11 cellular contexts compared by ENCODE assay signal in the genomic region with DNA sequence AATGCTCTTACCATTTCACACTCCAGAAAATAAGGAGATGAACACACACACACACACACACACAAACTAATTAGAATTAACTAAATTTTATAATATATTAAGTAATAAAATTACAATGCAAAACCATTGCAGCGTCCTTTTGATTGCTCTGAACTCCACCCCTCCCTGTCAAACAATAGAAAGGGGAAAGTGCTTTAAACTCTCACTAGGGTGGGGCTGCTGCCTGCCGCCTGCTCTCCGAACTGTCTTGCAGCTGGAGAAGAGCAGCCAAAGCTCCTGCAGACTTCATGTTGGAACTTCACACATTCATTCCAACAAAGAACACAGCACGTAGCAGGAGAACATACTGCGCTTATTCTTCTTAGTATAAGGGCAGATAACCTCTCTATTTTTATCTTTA.
DNase-seq lines count a peak whose midpoint lies in the region; ATAC-seq, FAIRE-seq and TF ChIP-seq lines count a peak whose summit lies in the region.
"Had no signal": no experiment of that assay in that cellular context is flagged by ENCODE, and none has a peak within 500 bp of the region (broad histone marks: within the 10 kb centered on the region; RNA-seq: fewer than 3 reads in every experiment).

No MANE protein-coding gene starts in this region.

- H3K9me3 ChIP-seq in GM12878 (replicated peaks; ENCODE audit: control insufficient read depth, insufficient read depth, low read length) = no peaks in the 10 kb centered on the region
- no peaks in the 10 kb centered on the region for H3K9me3 ChIP-seq in neuronal stem cell (replicated peaks in 1 of 2; ENCODE audit: control insufficient read depth in 2 of 2, insufficient read depth in 1 of 2, low read depth in 1 of 2, low read length in 2 of 2)

- peak overlapping the region; percentile 38; the same call in 1 of the 2 replicates for H3K27ac ChIP-seq in GM12878 (ENCODE audit: control insufficient read depth, insufficient read depth)
- H3K27ac ChIP-seq in neuronal stem cell (replicated peaks; ENCODE audit: low read length) = no peak overlapping the region

- no peak overlapping the region for H2BK15ac ChIP-seq in neuronal stem cell (ENCODE audit: low read length)

- H4K8ac ChIP-seq in neuronal stem cell (ENCODE audit: low read depth, low read length) = no peak overlapping the region

- no peak overlapping the region for H3K14ac ChIP-seq in neuronal stem cell (ENCODE audit: low read length)

- H4K20me1 ChIP-seq in GM12878 (ENCODE audit: control insufficient read depth, insufficient read depth) = no peaks in the 10 kb centered on the region

- H3K18ac ChIP-seq in neuronal stem cell (ENCODE audit: low read length) = no peak overlapping the region

- H3K27me3 Mint-ChIP-seq in MCF 10A (ENCODE audit: insufficient read depth, unreplicated experiment) = no peaks in the 10 kb centered on the region

- CTCF ChIA-PET in GM10248 (lab: Yijun Ruan, JAX) (interaction anchor here (1.1 to 1.4 kb wide), 4 partner anchors 22 to 289 kb away, joined by 3 to 4 read pairs (median 4); no protein-coding TSS in a partner anchor), GM12878 (lab: Yijun Ruan, JAX) (interaction anchor here (0.8 to 4.9 kb wide), 17 partner anchors 12 to 291 kb away, joined by 3 to 47 read pairs (median 4); no protein-coding TSS in a partner anchor), MCF 10A (lab: Yijun Ruan, JAX) (interaction anchor here (0.8 to 1.6 kb wide), 3 partner anchors 8 to 190 kb away, joined by 3 to 5 read pairs (median 3); no protein-coding TSS in a partner anchor)

- H2BK5ac ChIP-seq in neuronal stem cell (ENCODE audit: low read length) = no peak overlapping the region

- no peaks in the 10 kb centered on the region for H3K79me1 ChIP-seq in neuronal stem cell (ENCODE audit: low read depth, low read length)

- H3K27ac Mint-ChIP-seq in MCF 10A (ENCODE audit: low read depth, unreplicated experiment) = no peak overlapping the region

- intact Hi-C loops in GM12878 (cut with micrococcal nuclease; ENCODE audit: unreplicated experiment) = loop anchor here (1.0 to 5.0 kb wide), 4 partner anchors 20 to 102 kb away; no protein-coding TSS in a partner anchor
- intact Hi-C loops in MCF 10A (cut with micrococcal nuclease) = no loop called here

- H3K79me2 ChIP-seq in GM12878 (ENCODE audit: control insufficient read depth, insufficient read depth, low read length) = no peaks in the 10 kb centered on the region

- H3K4me1 Mint-ChIP-seq in MCF 10A (ENCODE audit: insufficient read depth, unreplicated experiment) = peaks cover 56% of the 10 kb centered on the region

- H3K4me3 ChIP-seq in GM12878 = no peak overlapping the region
- no peak overlapping the region for H3K4me3 ChIP-seq in neuronal stem cell (ENCODE audit: low read length in 2 of 2)

- no peak overlapping the region for H3K4me3 Mint-ChIP-seq in MCF 10A (ENCODE audit: unreplicated experiment)
- H3K4me3 Mint-ChIP-seq: neural crest cell had no signal

- RAD21 ChIA-PET in GM12878 (lab: Charles Lee; ENCODE audit: unreplicated experiment) = interaction anchor here (0.7 to 3.7 kb wide), 20 partner anchors 9 to 310 kb away, joined by 3 to 53 read pairs (median 4); no protein-coding TSS in a partner anchor

- no peak overlapping the region for H2AK5ac ChIP-seq in neuronal stem cell (ENCODE audit: low read depth, low read length)

- TF ChIP-seq POLR2A in GM12878 (IDR thresholded peaks at IDR 0.05; ENCODE audit: low read depth, low read length) (no peak), GM12892 (IDR thresholded peaks at IDR 0.05; ENCODE audit: low read depth, low read length) (no peak)

- peak; percentile 31 for DNase-seq in GM10248 (ENCODE audit: extremely low spot score)
- DNase-seq in GM12878 (ENCODE audit: low read depth, low spot score) = no peak
- DNase-seq in neuronal stem cell (ENCODE audit: low spot score) = no peak
- no peak for DNase-seq in GM12892 (ENCODE audit: insufficient read length)
- DNase-seq in retina = no peak
- no peak for DNase-seq in MCF 10A (ENCODE audit: unreplicated experiment)
- DNase-seq: stimulated activated CD4-positive, alpha-beta T cell treated with anti-CD3 and anti-CD28 coated beads, Interleukin-2, amount 100 ng/mL, for 48 hours had no signal

- POLR2A ChIA-PET in GM10248 (lab: Yijun Ruan, JAX) (no interaction called here), GM12878 (lab: Charles Lee) (interaction anchor here (0.7 to 3.6 kb wide), 14 partner anchors 14 to 151 kb away, joined by 3 to 17 read pairs (median 4); no protein-coding TSS in a partner anchor), MCF 10A (lab: Yijun Ruan, JAX) (interaction anchor here (0.7 kb wide), 1 partner anchor 250 kb away, joined by 4 read pairs; no protein-coding TSS in a partner anchor)

- SMC1A ChIA-PET in GM12878 (lab: Charles Lee; ENCODE audit: uncharacterized antibody, unreplicated experiment) = interaction anchor here (0.7 to 12.7 kb wide), 16 partner anchors 10 to 289 kb away, joined by 3 to 229 read pairs (median 4); no protein-coding TSS in a partner anchor

- TF ChIP-seq RAD21 in GM12878 (IDR thresholded peaks at IDR 0.05; ENCODE audit: insufficient read depth, low read depth, low read length) = no peak

- no peak overlapping the region for H3K23ac ChIP-seq in neuronal stem cell (ENCODE audit: low read depth, low read length, poor library complexity)

- H3K4me2 ChIP-seq in GM12878 (ENCODE audit: control insufficient read depth, insufficient read depth) (peak overlapping the region; percentile 50), neuronal stem cell (ENCODE audit: insufficient read depth, low read length, poor library complexity, severe bottlenecking) (no peak overlapping the region)

- WGBS in GM12878 (ENCODE audit: insufficient coverage, insufficient replicate concordance, low lambda C conversion rate, missing lambda C conversion rate) = 19% methylated on average over 5 of the region's 5 CpGs
- no CpG with 5 or more reads among the region's 5 CpGs for WGBS in neuronal stem cell (ENCODE audit: extremely low coverage in 2 of 2, insufficient read length in 2 of 2, insufficient replicate concordance in 1 of 2), 2 donors

- FAIRE-seq in GM12878 (lab: Jason Lieb, UNC) (peak; percentile 35), GM12892 (lab: Jason Lieb, UNC) (no peak)
- FAIRE-seq: bronchial epithelial cell had no signal

- no peak overlapping the region for H2BK12ac ChIP-seq in neuronal stem cell (ENCODE audit: low read length)

- TF ChIP-seq EP300 in GM12878 (IDR thresholded peaks at IDR 0.05; ENCODE audit: borderline replicate concordance in 1 of 2, control insufficient read depth in 1 of 2, low read depth in 2 of 2, low read length in 2 of 2) = no peak

- in situ Hi-C loops in GM12878 (cut with MboI) = no loop called here

- no peaks in the 10 kb centered on the region for H3K9me3 Mint-ChIP-seq in MCF 10A (ENCODE audit: unreplicated experiment)
- H3K9me3 Mint-ChIP-seq: neural crest cell had no signal

- H3K9ac ChIP-seq in GM12878 (ENCODE audit: control insufficient read depth, insufficient read depth, low read length) (no peak overlapping the region), neuronal stem cell (ENCODE audit: low read depth, low read length, poor library complexity) (no peak overlapping the region)

- H3K4me1 ChIP-seq in GM12878 (ENCODE audit: control insufficient read depth, insufficient read depth, low read length) (no peaks in the 10 kb centered on the region), neuronal stem cell (ENCODE audit: control insufficient read depth in 2 of 2, insufficient read depth in 1 of 2, low read depth in 1 of 2, low read length in 2 of 2) (no peaks in the 10 kb centered on the region)

- ATAC-seq in GM19467 (IDR thresholded peaks at IDR 0.05; ENCODE audit: unreplicated experiment) = peak; percentile 17
- ATAC-seq in HG03460 (IDR thresholded peaks at IDR 0.05; ENCODE audit: unreplicated experiment) = peak; percentile 40
- peak; percentile 81 for ATAC-seq in GM12878

- TF ChIP-seq CTCF in GM10248 (IDR thresholded peaks at IDR 0.05; ENCODE audit: control extremely low read depth, extremely low read depth, low read depth, missing control alignments) (no peak), GM12878 (IDR thresholded peaks at IDR 0.05 in 2 of 3, conservative IDR thresholded peaks at IDR 0.05 in 1 of 3; ENCODE audit: control insufficient read depth in 2 of 3, extremely low read depth in 1 of 3, insufficient read depth in 1 of 3, low read depth in 3 of 3, low read length in 3 of 3) (no peak), MCF 10A (IDR thresholded peaks at IDR 0.05; ENCODE audit: unreplicated experiment) (no peak)

- no peak overlapping the region for H3K4ac ChIP-seq in neuronal stem cell (ENCODE audit: low read length)

- H3K36me3 ChIP-seq in GM12878 (ENCODE audit: control insufficient read depth in 2 of 2, insufficient read depth in 2 of 2, low read length in 1 of 2) (no peaks in the 10 kb centered on the region; a peak in 1 of 4 replicates), neuronal stem cell (replicated peaks in 1 of 2; ENCODE audit: control insufficient read depth in 2 of 2, insufficient read depth in 2 of 2, low read length in 2 of 2) (no peaks in the 10 kb centered on the region)

- H2AFZ ChIP-seq in GM12878 (ENCODE audit: control insufficient read depth, low read depth, low read length) = peak overlapping the region; percentile 25; the same call in 1 of the 2 replicates
- H2AFZ ChIP-seq in neuronal stem cell (ENCODE audit: low read length) = no peak overlapping the region

- no peak overlapping the region for H2BK120ac ChIP-seq in neuronal stem cell (ENCODE audit: low read depth, low read length)

- H4K91ac ChIP-seq in neuronal stem cell (ENCODE audit: low read depth, low read length, poor library complexity) = no peak overlapping the region

- H3K36me3 Mint-ChIP-seq in MCF 10A (ENCODE audit: insufficient read depth, unreplicated experiment) = no peaks in the 10 kb centered on the region

- H3K27me3 ChIP-seq in GM12878 (replicated peaks in 1 of 2; ENCODE audit: control insufficient read depth in 2 of 2, insufficient read depth in 2 of 2, low read length in 1 of 2) (no peaks in the 10 kb centered on the region), neuronal stem cell (ENCODE audit: control insufficient read depth in 3 of 3, insufficient read depth in 3 of 3, low read depth in 1 of 3, low read length in 3 of 3) (peaks cover 0 to 7% (median 0%) of the 10 kb centered on the region in 3 experiments)

- BruUV-seq in GM12878 (replicated peaks; lab: Mats Ljungman, UMichigan) = no TSS peak
- no TSS peak for BruUV-seq in MCF 10A (replicated peaks; lab: Mats Ljungman, UMichigan)

TF ChIP-seq in GM12878, 131 proteins besides CTCF, POLR2A, EP300 and RAD21 (continues in another document):
- 0 out of 2 replicates have a peak, but pooled peaks have one; percentile 6 for TF ChIP-seq NFIC (IDR thresholded peaks at IDR 0.05; ENCODE audit: low read depth, low read length)

Comparison
In these comparisons a context has a peak if more than half of its experiments do, and no peak if none do; other contexts are left out.
1. ATAC-seq: peak in every context shown above with its lines; median percentile 81 in GM12878; 40 in HG03460; 17 in GM19467.